ENCODE assay signal across 8 cellular contexts in the genomic region with DNA sequence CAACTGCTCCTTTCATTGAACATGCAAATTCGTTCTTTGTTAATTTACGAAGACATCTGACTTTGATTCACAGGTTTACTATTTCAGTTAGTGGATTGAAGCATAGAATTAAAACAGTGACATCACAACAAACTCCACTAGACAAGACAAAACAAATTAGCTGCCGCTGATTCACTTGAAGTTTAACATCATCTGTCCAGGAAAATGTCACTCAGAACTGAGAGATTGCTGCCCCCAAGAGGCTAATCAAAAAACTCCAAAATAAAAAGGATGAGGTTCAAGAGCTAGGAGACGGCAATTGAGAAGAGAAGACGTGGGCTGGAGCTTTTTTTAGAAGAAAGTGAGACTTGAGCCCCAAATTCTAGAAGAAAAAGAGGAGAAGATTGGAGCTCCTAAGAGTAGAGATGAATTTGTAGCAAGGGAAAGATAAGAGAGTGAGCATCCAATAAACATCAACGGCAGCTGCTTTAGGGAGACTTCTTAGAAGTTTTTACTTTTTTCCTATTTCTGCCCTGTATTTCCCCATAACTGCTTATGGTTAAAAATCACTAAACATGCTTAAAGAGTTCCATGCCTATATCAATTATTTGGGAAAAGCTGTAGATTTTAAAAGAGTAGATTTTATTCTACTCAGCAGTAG. TPM values are rescaled to one million over a fixed set of nuclear protein-coding genes. Genes with fewer than 3 reads are reported as not detected.
DNase-seq lines count a peak whose midpoint lies in the region; ATAC-seq and TF ChIP-seq lines count a peak whose summit lies in the region.

No MANE protein-coding gene starts in this region.

- intact Hi-C loops in Caco-2 (cut with micrococcal nuclease; ENCODE audit: unreplicated experiment) = loop anchor here (1.0 to 5.0 kb wide), 5 partner anchors 99 to 769 kb away; no protein-coding TSS in a partner anchor
- intact Hi-C loops in aorta (cut with DNase I) = loop anchor here (10.0 kb wide), 1 partner anchor 611 kb away; no protein-coding TSS in a partner anchor

- CTCF ChIA-PET in Caco-2 (lab: Charles Lee) = interaction anchor here (0.6 to 1.7 kb wide), 14 partner anchors 11 to 1411 kb away, joined by 3 to 10 read pairs (median 4); partner anchors contain the start of gene TPP2

- H3K9me3 Mint-ChIP-seq in Caco-2 (ENCODE audit: unreplicated experiment) = no peaks in the 10 kb centered on the region

- H3K27ac ChIP-seq in aorta (ENCODE audit: low read depth in 1 of 2, low read length in 2 of 2) = no peak overlapping the region

- H3K27me3 ChIP-seq in Caco-2 (replicated peaks; ENCODE audit: control insufficient read depth, insufficient read depth, low read length) (no peaks in the 10 kb centered on the region), NT2/D1 (ENCODE audit: insufficient read depth, insufficient read length) (no peaks in the 10 kb centered on the region), aorta (ENCODE audit: control insufficient read depth in 1 of 2, insufficient read depth in 2 of 2, low read length in 1 of 2) (no peaks in the 10 kb centered on the region)

- H3K9me3 ChIP-seq in Caco-2 (no peaks in the 10 kb centered on the region), NT2/D1 (ENCODE audit: insufficient read depth, low read length) (no peaks in the 10 kb centered on the region), aorta (ENCODE audit: control insufficient read depth, low read length) (no peaks in the 10 kb centered on the region)

- no peak overlapping the region for H3K9ac ChIP-seq in NT2/D1 (ENCODE audit: insufficient read length, low read depth)

- H3K36me3 ChIP-seq in Caco-2 (ENCODE audit: control insufficient read depth, insufficient read depth, low read length) (no peaks in the 10 kb centered on the region), NT2/D1 (ENCODE audit: insufficient read depth, insufficient read length, low read length) (no peaks in the 10 kb centered on the region), aorta (ENCODE audit: control insufficient read depth in 1 of 2, insufficient read depth in 2 of 2, low read length in 1 of 2) (no peaks in the 10 kb centered on the region)

- WGBS in aorta, 2 donors = 33 to 34% methylated on average over 6 of the region's 6 CpGs

- H3K4me1 Mint-ChIP-seq in Caco-2 (ENCODE audit: low read depth, unreplicated experiment) = peaks cover 6% of the 10 kb centered on the region

- no peak overlapping the region for H3K4me3 ChIP-seq in Caco-2 (ENCODE audit: low read depth, low read length)
- no peak overlapping the region for H3K4me3 ChIP-seq in NT2/D1 (ENCODE audit: insufficient read length, low read depth)
- peak overlapping the region in 1 of 2 donors; percentile 34 for H3K4me3 ChIP-seq in aorta (ENCODE audit: low read length in 2 of 2)

- POLR2A ChIA-PET in Caco-2 (lab: Charles Lee) = no interaction called here

- H3K27me3 Mint-ChIP-seq in Caco-2 (ENCODE audit: insufficient read depth, unreplicated experiment) = peaks cover 6% of the 10 kb centered on the region

- ATAC-seq in GM18858 (IDR thresholded peaks at IDR 0.05; ENCODE audit: unreplicated experiment) (peak; percentile 68), HG03565 (IDR thresholded peaks at IDR 0.05; ENCODE audit: unreplicated experiment) (peak; percentile 78), aorta (ENCODE audit: low FRiP score) (no peak)

- no peaks in the 10 kb centered on the region for H3K36me3 Mint-ChIP-seq in Caco-2 (ENCODE audit: insufficient read depth, unreplicated experiment)

- BruUV-seq in Caco-2 (replicated peaks; lab: Mats Ljungman, UMichigan) = no TSS peak

- no peak overlapping the region for H3K4me3 Mint-ChIP-seq in Caco-2 (ENCODE audit: unreplicated experiment)

- peak; percentile 53 to 56 for TF ChIP-seq CTCF in Caco-2 (IDR thresholded peaks at IDR 0.05; ENCODE audit: insufficient read depth in 1 of 2, low read depth in 1 of 2, low read length in 1 of 2, severe bottlenecking in 1 of 2, unreplicated experiment in 1 of 2)

- H3K27ac Mint-ChIP-seq in Caco-2 (ENCODE audit: unreplicated experiment) = no peak overlapping the region

- H3K4me1 ChIP-seq in Caco-2 = no peaks in the 10 kb centered on the region
- no peaks in the 10 kb centered on the region for H3K4me1 ChIP-seq in NT2/D1 (ENCODE audit: insufficient read depth, insufficient read length)
- H3K4me1 ChIP-seq in aorta (ENCODE audit: control insufficient read depth in 1 of 2, insufficient read depth in 2 of 2, low read length in 2 of 2) = no peaks in the 10 kb centered on the region

- DNase-seq in Caco-2 (peak in 1 of 2 experiments; percentile 42), NT2/D1 (ENCODE audit: low read depth, low spot score) (peak; percentile 28), dedifferentiated amniotic fluid mesenchymal stem cell (ENCODE audit: extremely low spot score) (peak; percentile 19), middle frontal gyrus (ENCODE audit: extremely low spot score, low spot score) (peak; percentile 21), aorta (no peak)
- DNase-seq in activated CD4-positive, CD25-positive, alpha-beta regulatory T cell treated with anti-CD3 and anti-CD28 coated beads, Interleukin-2, amount 50 U/mL, for 72 hours = no peak

RNA-seq across cellular contexts. Expression of gene TPP2, which starts 40.8 kb away (rescaled TPM):
- 58.9 and 64.3 TPM in 2 replicates for total RNA-seq in Caco-2 (2022)
- total RNA-seq in aorta = 10 to 100 TPM; 36.9 to 44.9 TPM
- polyA plus RNA-seq in aorta = 10 to 100 TPM; 14.1 to 15.5 TPM

Comparison
In these comparisons a context has a peak if more than half of its experiments do, and no peak if none do; other contexts are left out.
1. DNase-seq: peak in NT2/D1 (single experiment), dedifferentiated amniotic fluid mesenchymal stem cell (single experiment) and middle frontal gyrus (single experiment); none in aorta (0 of 2) and activated CD4-positive, CD25-positive, alpha-beta regulatory T cell treated with anti-CD3 and anti-CD28 coated beads, Interleukin-2, amount 50 U/mL, for 72 hours (single experiment).